ENCODE assay signal across 23 cellular contexts in genomic region chr17:16942141-16943031, GRCh38. TPM values are rescaled to one million over a fixed set of nuclear protein-coding genes. Genes with fewer than 3 reads are reported as not detected.
A peak's percentile ranks its signal among the peaks of the same experiment; 100 is the strongest.
DNase-seq lines count a peak whose midpoint lies in the region; ATAC-seq and TF ChIP-seq lines count a peak whose summit lies in the region.
"Had no signal": no experiment of that assay in that cellular context is flagged by ENCODE, and none has a peak within 500 bp of the region (broad histone marks: within the 10 kb centered on the region; RNA-seq: fewer than 3 reads in every experiment).

No MANE protein-coding gene starts in this region.

- in situ Hi-C loops in GM13976 (cut with MboI; ENCODE audit: low sequenced_read_pairs, unreplicated experiment), result no loop called here

- H3K4me3 ChIP-seq in AG04450 (ENCODE audit: low read depth, low read length), result no peak overlapping the region
- H3K4me3 ChIP-seq: adrenal gland, gastrocnemius medialis, K562, suprapubic skin had no signal

- no peak for TF ChIP-seq CTCF in AG04450 (IDR thresholded peaks at IDR 0.05; ENCODE audit: low read depth, low read length)
- TF ChIP-seq CTCF in osteocyte (IDR thresholded peaks at IDR 0.05), result no peak
- TF ChIP-seq CTCF in GM13976 (IDR thresholded peaks at IDR 0.05; ENCODE audit: borderline replicate concordance, control extremely low read depth, extremely low read depth, insufficient read depth, missing control alignments), result no peak

- POLR2A ChIA-PET in AG04450 (lab: Yijun Ruan, JAX), result no interaction called here
- POLR2A ChIA-PET in activated CD8-positive, alpha-beta T cell treated with anti-CD3 and anti-CD28 coated beads, Interleukin-2, amount 10 ng/mL, durations not matched to agents 7 days and 5 days (lab: Charles Lee), result no interaction called here

- CTCF ChIA-PET in AG04450 (lab: Charles Lee), result interaction anchor here (0.9 kb wide), 1 partner anchor 28 kb away, joined by 3 read pairs; no protein-coding TSS in a partner anchor
- CTCF ChIA-PET in activated CD8-positive, alpha-beta T cell treated with anti-CD3 and anti-CD28 coated beads, Interleukin-2, amount 10 ng/mL, durations not matched to agents 7 days and 5 days (lab: Charles Lee), result no interaction called here

- intact Hi-C loops in cardiac septum (cut with DNase I), result no loop called here

- no peaks in the 10 kb centered on the region; the same call in 1 of the 2 replicates for H3K9me3 ChIP-seq in AG04450 (ENCODE audit: control insufficient read depth, insufficient read depth, low read length)
- H3K9me3 ChIP-seq: adrenal gland, gastrocnemius medialis, suprapubic skin had no signal

- no peaks in the 10 kb centered on the region for H3K9me3 Mint-ChIP-seq in IgD-negative memory B cell
- H3K9me3 Mint-ChIP-seq in osteocyte (ENCODE audit: unreplicated experiment), result no peaks in the 10 kb centered on the region
- H3K9me3 Mint-ChIP-seq in activated CD8-positive, alpha-beta T cell treated with anti-CD3 and anti-CD28 coated beads, Interleukin-2, amount 10 ng/mL, durations not matched to agents 7 days and 5 days (ENCODE audit: insufficient read depth), result no peaks in the 10 kb centered on the region
- H3K9me3 Mint-ChIP-seq: CD4-positive, alpha-beta T cell had no signal

- H3K27ac Mint-ChIP-seq in IgD-negative memory B cell, result peak overlapping the region in 2 of 3 donors; percentile 80 to 84
- no peak overlapping the region for H3K27ac Mint-ChIP-seq in osteocyte (ENCODE audit: unreplicated experiment)
- H3K27ac Mint-ChIP-seq in activated CD8-positive, alpha-beta T cell treated with anti-CD3 and anti-CD28 coated beads, Interleukin-2, amount 10 ng/mL, durations not matched to agents 7 days and 5 days, result no peak overlapping the region
- H3K27ac Mint-ChIP-seq: activated CD4-positive, alpha-beta T cell treated with anti-CD3 and anti-CD28 coated beads for 36 hours; CD4-positive, alpha-beta T cell had no signal

- ATAC-seq in activated CD8-positive, alpha-beta T cell treated with anti-CD3 and anti-CD28 coated beads, Interleukin-2, amount 10 ng/mL, durations not matched to agents 7 days and 5 days, result no peak
- ATAC-seq: activated CD4-positive, alpha-beta T cell treated with anti-CD3 and anti-CD28 coated beads for 36 hours; K562; Right ventricle myocardium inferior had no signal

- peak overlapping the region; percentile 31 for H3K27ac ChIP-seq in AG04450 (ENCODE audit: low read depth, low read length)
- H3K27ac ChIP-seq: adrenal gland, gastrocnemius medialis, suprapubic skin had no signal

- peak; percentile 6 for DNase-seq in AG04450 (ENCODE audit: low read depth, low spot score)
- DNase-seq in islet precursor cell, result peak; percentile 50
- DNase-seq in osteocyte (ENCODE audit: extremely low spot score, unreplicated experiment), result peak; percentile 66
- no peak for DNase-seq in cardiac septum (ENCODE audit: low spot score)
- no peak for DNase-seq in activated CD8-positive, alpha-beta T cell treated with anti-CD3 and anti-CD28 coated beads, Interleukin-2, amount 10 ng/mL, durations not matched to agents 7 days and 5 days
- DNase-seq in GM13976 (ENCODE audit: low spot score), result no peak
- no peak for DNase-seq in NCI-H2227 treated with DMSO at 0.1 percent for 48 hours (lab: John Stamatoyannopoulos, UW)
- DNase-seq: activated CD4-positive, alpha-beta T cell treated with anti-CD3 and anti-CD28 coated beads for 36 hours; activated effector memory CD4-positive, alpha-beta T cell treated with Interleukin-2 at 50 U/mL for 16 hours; DMS 273 treated with DMSO at 0.1 percent for 48 hours; erythroblast; gastrocnemius medialis; kidney glomerular epithelial cell; NCI-H1436 treated with DMSO at 0.1 percent for 48 hours; nucleus accumbens; retina had no signal

- H3K36me3 Mint-ChIP-seq in IgD-negative memory B cell (peaks cover 6% of the 10 kb centered on the region), osteocyte (ENCODE audit: unreplicated experiment) (no peaks in the 10 kb centered on the region)
- no peaks in the 10 kb centered on the region for H3K36me3 Mint-ChIP-seq in activated CD8-positive, alpha-beta T cell treated with anti-CD3 and anti-CD28 coated beads, Interleukin-2, amount 10 ng/mL, durations not matched to agents 7 days and 5 days (ENCODE audit: low read depth)

- H3K27me3 Mint-ChIP-seq in IgD-negative memory B cell (no peaks in the 10 kb centered on the region), osteocyte (ENCODE audit: unreplicated experiment) (peaks cover 16% of the 10 kb centered on the region)
- H3K27me3 Mint-ChIP-seq in activated CD8-positive, alpha-beta T cell treated with anti-CD3 and anti-CD28 coated beads, Interleukin-2, amount 10 ng/mL, durations not matched to agents 7 days and 5 days (ENCODE audit: low read depth), result peaks cover 6% of the 10 kb centered on the region
- H3K27me3 Mint-ChIP-seq: activated CD4-positive, alpha-beta T cell treated with anti-CD3 and anti-CD28 coated beads for 36 hours; CD4-positive, alpha-beta T cell had no signal

- H3K4me3 Mint-ChIP-seq in IgD-negative memory B cell (peak overlapping the region in 2 of 4 donors; percentile 17 to 27), osteocyte (ENCODE audit: unreplicated experiment) (no peak overlapping the region)
- no peak overlapping the region for H3K4me3 Mint-ChIP-seq in activated CD8-positive, alpha-beta T cell treated with anti-CD3 and anti-CD28 coated beads, Interleukin-2, amount 10 ng/mL, durations not matched to agents 7 days and 5 days
- H3K4me3 Mint-ChIP-seq: activated CD4-positive, alpha-beta T cell treated with anti-CD3 and anti-CD28 coated beads for 36 hours; CD4-positive, alpha-beta T cell had no signal

- H3K4me1 Mint-ChIP-seq in IgD-negative memory B cell (peaks cover 21 to 41% (median 33%) of the 10 kb centered on the region in 3 donors), osteocyte (ENCODE audit: unreplicated experiment) (peaks cover 5% of the 10 kb centered on the region)
- H3K4me1 Mint-ChIP-seq in activated CD8-positive, alpha-beta T cell treated with anti-CD3 and anti-CD28 coated beads, Interleukin-2, amount 10 ng/mL, durations not matched to agents 7 days and 5 days (ENCODE audit: low read depth), result no peaks in the 10 kb centered on the region
- H3K4me1 Mint-ChIP-seq: activated CD4-positive, alpha-beta T cell treated with anti-CD3 and anti-CD28 coated beads for 36 hours had no signal

- peaks cover 10% of the 10 kb centered on the region for H3K27me3 ChIP-seq in AG04450 (ENCODE audit: control insufficient read depth, insufficient read depth, low read length)
- H3K27me3 ChIP-seq: adrenal gland had no signal

RNA-seq across cellular contexts. Expression of gene TNFRSF13B, which starts 29.5 kb away (rescaled TPM):
- polyA plus RNA-seq in AG04450 (2011; rRNA removed) (not detected in 2 replicates), IgD-negative memory B cell (224 TPM)
- not detected in 2 replicates for polyA minus RNA-seq in AG04450 (2011; rRNA and poly(A)+ RNA removed)
- total RNA-seq in osteocyte (not detected in 2 replicates), cardiac septum (not detected)
- not detected for total RNA-seq in activated CD8-positive, alpha-beta T cell treated with anti-CD3 and anti-CD28 coated beads, Interleukin-2, amount 10 ng/mL, durations not matched to agents 7 days and 5 days
- total RNA-seq: activated CD4-positive, alpha-beta T cell treated with anti-CD3 and anti-CD28 coated beads for 36 hours; adrenal gland; CD4-positive, alpha-beta T cell; dermis microvascular lymphatic vessel endothelial cell; gastrocnemius medialis; K562; Right ventricle myocardium inferior had no signal
- polyA plus RNA-seq: K562 had no signal

Comparison
In these comparisons a context has a peak if more than half of its experiments do, and no peak if none do; other contexts are left out.
1. DNase-seq: peak in AG04450 (single experiment), islet precursor cell (single experiment) and osteocyte (single experiment); none in cardiac septum (single experiment), activated CD8-positive, alpha-beta T cell treated with anti-CD3 and anti-CD28 coated beads, Interleukin-2, amount 10 ng/mL, durations not matched to agents 7 days and 5 days (single experiment), GM13976 (single experiment) and NCI-H2227 treated with DMSO at 0.1 percent for 48 hours (single experiment).
2. H3K27ac Mint-ChIP-seq: peak in IgD-negative memory B cell (2 of 3); none in osteocyte (single experiment) and activated CD8-positive, alpha-beta T cell treated with anti-CD3 and anti-CD28 coated beads, Interleukin-2, amount 10 ng/mL, durations not matched to agents 7 days and 5 days (single experiment).